In the genomic region with DNA sequence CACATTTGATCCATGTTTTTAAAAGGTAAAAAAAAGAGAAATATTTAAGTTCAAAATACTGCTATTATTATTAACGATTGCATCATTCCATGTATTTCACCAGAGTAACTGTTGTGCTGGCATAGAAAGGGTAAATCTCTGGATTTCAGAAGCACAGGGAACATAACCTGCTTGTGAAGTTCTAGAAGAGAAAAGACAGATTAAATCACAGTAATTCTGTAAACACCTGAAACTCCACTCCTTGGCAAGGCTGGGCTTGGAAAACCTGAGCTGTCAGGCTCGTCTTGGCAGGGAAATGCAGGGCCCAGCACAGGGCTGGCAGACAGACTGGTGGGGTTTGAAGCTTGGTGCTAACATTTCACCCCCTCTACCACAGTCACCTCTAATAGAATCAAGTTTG, we compare ENCODE assay signal across 23 cellular contexts. TPM values are rescaled to one million over a fixed set of nuclear protein-coding genes. Genes with fewer than 3 reads are reported as not detected.
"Had no signal": no experiment of that assay in that cellular context is flagged by ENCODE, and none has a peak within 500 bp of the region (broad histone marks: within the 10 kb centered on the region; RNA-seq: fewer than 3 reads in every experiment).

No MANE protein-coding gene starts in this region.

- H3K4me3 Mint-ChIP-seq: memory B cell; mesothelial cell of epicardium; natural killer cell treated with Interleukin-12 subunit alpha and Interleukin-12 subunit beta and Interleukin-15 and Interleukin-18, amount 100 ng/mL, for 72 hours; neural progenitor cell; stimulated activated naive CD8-positive, alpha-beta T cell treated with anti-CD3 and anti-CD28 coated beads, Interleukin-15, Interleukin-2, amounts not matched to agents 100 ng/mL and 50 ng/mL, for 24 hours had no signal

- H3K4me1 ChIP-seq: esophagus squamous epithelium, lower lobe of right lung, neural progenitor cell, sigmoid colon, upper lobe of left lung, uterus had no signal

- ATAC-seq: left cardiac atrium; lower lobe of right lung; natural killer cell treated with Interleukin-12 subunit alpha and Interleukin-12 subunit beta and Interleukin-15 and Interleukin-18, amount 100 ng/mL, for 72 hours had no signal

- H3K9me3 Mint-ChIP-seq: memory B cell; mesothelial cell of epicardium; natural killer cell treated with Interleukin-12 subunit alpha and Interleukin-12 subunit beta and Interleukin-15 and Interleukin-18, amount 100 ng/mL, for 72 hours; neural progenitor cell; stimulated activated naive CD8-positive, alpha-beta T cell treated with anti-CD3 and anti-CD28 coated beads, Interleukin-15, Interleukin-2, amounts not matched to agents 100 ng/mL and 50 ng/mL, for 24 hours had no signal

- H3K4me2 ChIP-seq: hepatocyte, neural progenitor cell had no signal

- H3K27ac ChIP-seq: dorsolateral prefrontal cortex, esophagus squamous epithelium, hepatocyte, left ventricle myocardium inferior, lower lobe of right lung, neural progenitor cell, sigmoid colon, skin epidermis, tibial artery, upper lobe of left lung, uterus had no signal

- H3K4me1 Mint-ChIP-seq: memory B cell, mesothelial cell of epicardium, neural progenitor cell had no signal

- H3K36me3 ChIP-seq: esophagus squamous epithelium, left ventricle myocardium inferior, lower lobe of right lung, neural progenitor cell, sigmoid colon, tibial artery, upper lobe of left lung, uterus had no signal

- H3K27ac Mint-ChIP-seq: memory B cell; mesothelial cell of epicardium; natural killer cell treated with Interleukin-12 subunit alpha and Interleukin-12 subunit beta and Interleukin-15 and Interleukin-18, amount 100 ng/mL, for 72 hours; neural progenitor cell; stimulated activated naive CD8-positive, alpha-beta T cell treated with anti-CD3 and anti-CD28 coated beads, Interleukin-15, Interleukin-2, amounts not matched to agents 100 ng/mL and 50 ng/mL, for 24 hours had no signal

- H3K4me3 ChIP-seq: dorsolateral prefrontal cortex, esophagus squamous epithelium, hepatocyte, left ventricle myocardium inferior, lower lobe of right lung, neural progenitor cell, sigmoid colon, skin epidermis, tibial artery, upper lobe of left lung, uterus had no signal

- DNase-seq: cortex of kidney; dorsolateral prefrontal cortex; effector CD8-positive, alpha-beta T cell; esophagus squamous epithelium; foreskin fibroblast; kidney; left cardiac atrium; left ventricle myocardium inferior; lower lobe of right lung; nucleus accumbens; sigmoid colon; stimulated activated CD4-positive, alpha-beta T cell treated with anti-CD3 and anti-CD28 coated beads, Interleukin-2, amount 100 ng/mL, for 48 hours; tibial artery; upper lobe of left lung; uterus had no signal

- H3K27me3 ChIP-seq: dorsolateral prefrontal cortex, hepatocyte, sigmoid colon, upper lobe of left lung, uterus had no signal

- H3K9me3 ChIP-seq: esophagus squamous epithelium, left ventricle myocardium inferior, lower lobe of right lung, sigmoid colon, tibial artery, upper lobe of left lung, uterus had no signal

- H3K79me2 ChIP-seq: hepatocyte had no signal

- H2AFZ ChIP-seq: hepatocyte, neural progenitor cell had no signal

- H3K36me3 Mint-ChIP-seq: memory B cell; mesothelial cell of epicardium; natural killer cell treated with Interleukin-12 subunit alpha and Interleukin-12 subunit beta and Interleukin-15 and Interleukin-18, amount 100 ng/mL, for 72 hours; neural progenitor cell had no signal

RNA-seq across cellular contexts. Expression of a gene that starts 35.1 kb away (rescaled TPM):
- total RNA-seq: esophagus squamous epithelium; kidney; lower lobe of right lung; mesothelial cell of epicardium; natural killer cell treated with Interleukin-12 subunit alpha and Interleukin-12 subunit beta and Interleukin-15 and Interleukin-18, amount 100 ng/mL, for 72 hours; pulmonary artery endothelial cell; upper lobe of left lung had no signal
